Comparison of ENCODE assay signal across 1 cellular context in genomic region chr1:16643476-16644178, GRCh38.
A peak's percentile ranks its signal among the peaks of the same experiment; 100 is the strongest.
TF ChIP-seq lines count a peak whose summit lies in the region.

No MANE protein-coding gene starts in this region.

TF ChIP-seq in HEK293, 187 proteins besides CTCF, POLR2A, EP300 and RAD21 (continued from another document):
- peak; percentile 100 for TF ChIP-seq ZNF600 (tag by site-specific recombination; IDR thresholded peaks at IDR 0.05)
- TF ChIP-seq GLIS1 (tag by site-specific recombination; IDR thresholded peaks at IDR 0.05) = peak; percentile 43
- 0 out of 2 replicates have a peak, but pooled peaks have one; percentile 38 for TF ChIP-seq ZNF2 (tag by site-specific recombination; IDR thresholded peaks at IDR 0.05)
- TF ChIP-seq ZBTB17 (tag by site-specific recombination; IDR thresholded peaks at IDR 0.05) = peak; percentile 43
- TF ChIP-seq REST (tag by site-specific recombination; IDR thresholded peaks at IDR 0.05) = peak; percentile 95
- 0 out of 2 replicates have a peak, but pooled peaks have one; percentile 7 for TF ChIP-seq PRDM4 (tag by site-specific recombination; IDR thresholded peaks at IDR 0.05)
- TF ChIP-seq SP3 (tag by site-specific recombination; IDR thresholded peaks at IDR 0.05) = peak; percentile 55
